20 cellular contexts compared by ENCODE assay signal in genomic region chr9:69469136-69469535, GRCh38.
"Had no signal": no experiment of that assay in that cellular context is flagged by ENCODE, and none has a peak within 500 bp of the region (broad histone marks: within the 10 kb centered on the region; RNA-seq: fewer than 3 reads in every experiment).

No MANE protein-coding gene starts in this region.

- H3K36me3 ChIP-seq: cardiac muscle cell had no signal

- H3K27ac ChIP-seq: cardiac muscle cell had no signal

- H3K27ac Mint-ChIP-seq: activated CD4-positive, alpha-beta memory T cell treated with anti-CD3 and anti-CD28 coated beads, Interleukin-2, amount 10 ng/mL, durations not matched to agents 7 days and 5 days; activated naive CD4-positive, alpha-beta T cell treated with anti-CD3 and anti-CD28 coated beads, Interleukin-2, amount 50 U/mL, for 72 hours; natural killer cell treated with Interleukin-12 subunit alpha and Interleukin-12 subunit beta and Interleukin-15 and Interleukin-18, amount 100 ng/mL, for 72 hours; type B pancreatic cell; WTC11 had no signal

- H3K4me3 ChIP-seq: cardiac muscle cell had no signal

- H3K27me3 ChIP-seq: cardiac muscle cell had no signal

- ATAC-seq: activated naive CD4-positive, alpha-beta T cell treated with anti-CD3 and anti-CD28 coated beads, Interleukin-2, amount 50 U/mL, for 72 hours; activated T-cell treated with anti-CD3 and anti-CD28 coated beads, Interleukin-2, amount 50 U/mL, for 4 hours; esophagus mucosa; left ventricle myocardium superior; natural killer cell treated with Interleukin-12 subunit alpha and Interleukin-12 subunit beta and Interleukin-15 and Interleukin-18, amount 100 ng/mL, for 72 hours; stimulated activated naive CD8-positive, alpha-beta T cell treated with anti-CD3 and anti-CD28 coated beads, Interleukin-15, Interleukin-2, amounts not matched to agents 100 U/mL and 50 U/mL, for 24 hours; WTC11 had no signal

- H3K36me3 Mint-ChIP-seq: activated naive CD4-positive, alpha-beta T cell treated with anti-CD3 and anti-CD28 coated beads, Interleukin-2, amount 50 U/mL, for 72 hours; natural killer cell treated with Interleukin-12 subunit alpha and Interleukin-12 subunit beta and Interleukin-15 and Interleukin-18, amount 100 ng/mL, for 72 hours; type B pancreatic cell; WTC11 had no signal

- H3K9me3 Mint-ChIP-seq: activated CD4-positive, alpha-beta memory T cell treated with anti-CD3 and anti-CD28 coated beads, Interleukin-2, amount 10 ng/mL, durations not matched to agents 7 days and 5 days; activated naive CD4-positive, alpha-beta T cell treated with anti-CD3 and anti-CD28 coated beads, Interleukin-2, amount 50 U/mL, for 72 hours; activated T-cell treated with anti-CD3 and anti-CD28 coated beads, Interleukin-2, amount 50 U/mL, for 4 hours; natural killer cell treated with Interleukin-12 subunit alpha and Interleukin-12 subunit beta and Interleukin-15 and Interleukin-18, amount 100 ng/mL, for 72 hours; type B pancreatic cell; WTC11 had no signal

- DNase-seq: activated CD4-positive, alpha-beta memory T cell treated with anti-CD3 and anti-CD28 coated beads, Interleukin-2, amount 10 ng/mL, durations not matched to agents 7 days and 5 days; activated CD4-positive, alpha-beta T cell treated with anti-CD3 and anti-CD28 coated beads for 4 hours; activated effector memory CD4-positive, alpha-beta T cell treated with anti-CD3 and anti-CD28 coated beads, Interleukin-2, amount 50 U/mL, for 16 hours; activated T-cell treated with anti-CD3 and anti-CD28 coated beads, Interleukin-2, amount 50 U/mL, for 4 hours; hypothalamus; kidney; left ventricle myocardium superior; mesenchymal stem cell; nucleus accumbens; posterior cingulate gyrus; stimulated activated CD4-positive, alpha-beta T cell treated with anti-CD3 and anti-CD28 coated beads, Interleukin-15, amount 100 ng/mL, for 24 hours; stimulated activated CD4-positive, alpha-beta T cell treated with anti-CD3 and anti-CD28 coated beads, Interleukin-4, amount 100 ng/mL, for 24 hours; stimulated activated naive CD8-positive, alpha-beta T cell treated with anti-CD3 and anti-CD28 coated beads, Interleukin-15, Interleukin-2, amounts not matched to agents 100 U/mL and 50 U/mL, for 24 hours; T-helper 2 cell had no signal

- H3K4me3 Mint-ChIP-seq: activated CD4-positive, alpha-beta memory T cell treated with anti-CD3 and anti-CD28 coated beads, Interleukin-2, amount 10 ng/mL, durations not matched to agents 7 days and 5 days; activated T-cell treated with anti-CD3 and anti-CD28 coated beads, Interleukin-2, amount 50 U/mL, for 4 hours; natural killer cell treated with Interleukin-12 subunit alpha and Interleukin-12 subunit beta and Interleukin-15 and Interleukin-18, amount 100 ng/mL, for 72 hours; type B pancreatic cell; WTC11 had no signal
